In the genomic region with DNA sequence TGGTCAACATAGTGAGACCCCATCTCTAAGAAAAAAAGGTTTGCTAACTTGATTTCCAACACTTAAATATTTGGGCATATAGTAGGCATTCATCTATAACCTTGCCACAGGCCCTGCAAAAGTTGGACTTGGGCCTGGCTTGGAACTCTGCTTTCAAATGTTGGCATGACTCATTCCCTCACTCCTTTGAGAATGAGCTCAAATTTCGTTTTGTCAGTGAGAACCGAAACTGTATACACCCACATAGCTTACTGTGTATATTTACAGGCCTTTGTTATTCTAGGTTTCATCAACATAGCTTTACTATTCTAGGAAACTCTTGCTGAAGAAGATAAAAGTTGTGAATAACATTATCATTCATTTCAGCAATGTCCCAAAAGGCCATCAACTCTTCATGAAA, we compare ENCODE assay signal across 9 cellular contexts.
DNase-seq lines count a peak whose midpoint lies in the region; ATAC-seq, FAIRE-seq and TF ChIP-seq lines count a peak whose summit lies in the region.
"Had no signal": no experiment of that assay in that cellular context is flagged by ENCODE, and none has a peak within 500 bp of the region (broad histone marks: within the 10 kb centered on the region; RNA-seq: fewer than 3 reads in every experiment).

No MANE protein-coding gene starts in this region.

- H3K36me3 Mint-ChIP-seq in glutamatergic neuron (ENCODE audit: unreplicated experiment), result no peaks in the 10 kb centered on the region

- DNase-seq in GM06990 (ENCODE audit: extremely low read depth, insufficient read length), result peak; percentile 63
- peak; percentile 69 for DNase-seq in GM20000 (ENCODE audit: low spot score)
- DNase-seq in GM12878 (ENCODE audit: low read depth, low spot score), result peak; percentile 83
- DNase-seq in transverse colon, result no peak
- no peak for DNase-seq in HEK293T (ENCODE audit: extremely low spot score)
- no peak for DNase-seq in Karpas-422
- no peak for DNase-seq in glutamatergic neuron

- no peak overlapping the region for H3K4me3 Mint-ChIP-seq in glutamatergic neuron (ENCODE audit: unreplicated experiment)

- TF ChIP-seq EP300 in GM12878 (IDR thresholded peaks at IDR 0.05; ENCODE audit: borderline replicate concordance in 1 of 2, control insufficient read depth in 1 of 2, low read depth in 2 of 2, low read length in 2 of 2) (peak; percentile 51 to 81), transverse colon (IDR thresholded peaks at IDR 0.05; ENCODE audit: low read depth) (no peak)

- CTCF ChIA-PET in GM12878 (lab: Yijun Ruan, JAX), result interaction anchor here (0.5 to 2.4 kb wide), 9 partner anchors 10 to 282 kb away, joined by 3 to 11 read pairs (median 4); no protein-coding TSS in a partner anchor
- CTCF ChIA-PET in HEK293T (lab: Yijun Ruan, JAX), result interaction anchor here (0.6 kb wide), 1 partner anchor 28 kb away, joined by 3 read pairs; no protein-coding TSS in a partner anchor

- H3K4me1 ChIP-seq in GM12878 (ENCODE audit: control insufficient read depth, insufficient read depth, low read length) (peaks cover 14% of the 10 kb centered on the region), transverse colon (no peaks in the 10 kb centered on the region), Karpas-422 (ENCODE audit: low read length) (no peaks in the 10 kb centered on the region)

- H3K9me2 ChIP-seq in Karpas-422 (replicated peaks; ENCODE audit: insufficient read depth, low read length), result no peaks in the 10 kb centered on the region

- SMC1A ChIA-PET in GM12878 (lab: Charles Lee; ENCODE audit: uncharacterized antibody, unreplicated experiment), result interaction anchor here (0.7 to 4.8 kb wide), 16 partner anchors 10 to 293 kb away, joined by 3 to 40 read pairs (median 4); a partner anchor contains a TSS

- no peak overlapping the region for H3K9ac ChIP-seq in GM12878 (ENCODE audit: control insufficient read depth, insufficient read depth, low read length)
- H3K9ac ChIP-seq in Karpas-422 (ENCODE audit: low read length), result no peak overlapping the region

- 0 out of 2 replicates have a peak, but pooled peaks have one; percentile 16 for TF ChIP-seq RAD21 in GM12878 (IDR thresholded peaks at IDR 0.05; ENCODE audit: insufficient read depth, low read depth, low read length)

- peak; percentile 98 for FAIRE-seq in GM12878 (lab: Jason Lieb, UNC)

- in situ Hi-C loops in GM12878 (cut with MboI), result no loop called here
- in situ Hi-C loops in transverse colon (cut with MboI; ENCODE audit: low pct_ligation_motif_present in 1 of 4, low pct_unique_long_range_greater_than_20kb in 1 of 4, low sequenced_read_pairs in 3 of 4), result no loop called here

- H3K9me3 ChIP-seq in GM12878 (replicated peaks; ENCODE audit: control insufficient read depth, insufficient read depth, low read length) (no peaks in the 10 kb centered on the region), transverse colon (no peaks in the 10 kb centered on the region), Karpas-422 (ENCODE audit: low read length) (no peaks in the 10 kb centered on the region)
- H3K9me3 ChIP-seq: thoracic aorta had no signal

- intact Hi-C loops in GM12878 (cut with micrococcal nuclease; ENCODE audit: unreplicated experiment) (loop anchor here (1.0 to 5.0 kb wide), 2 partner anchors 90 to 230 kb away; no protein-coding TSS in a partner anchor), transverse colon (cut with DNase I; ENCODE audit: low total_unique reads) (no loop called here)

- H3K9me3 Mint-ChIP-seq in glutamatergic neuron (ENCODE audit: unreplicated experiment), result no peaks in the 10 kb centered on the region

- H3K4me3 ChIP-seq in GM06990 (replicated peaks; ENCODE audit: low read depth, low read length), result no peak overlapping the region
- H3K4me3 ChIP-seq in GM12878, result no peak overlapping the region
- no peak overlapping the region for H3K4me3 ChIP-seq in transverse colon
- H3K4me3 ChIP-seq in Karpas-422 (ENCODE audit: low read length), result no peak overlapping the region
- H3K4me3 ChIP-seq: thoracic aorta had no signal

- H3K27ac ChIP-seq in GM12878 (ENCODE audit: control insufficient read depth, insufficient read depth), result peak overlapping the region; percentile 49
- H3K27ac ChIP-seq in transverse colon, result no peak overlapping the region
- no peak overlapping the region for H3K27ac ChIP-seq in Karpas-422 (ENCODE audit: low read length)
- H3K27ac ChIP-seq: thoracic aorta had no signal

- RAD21 ChIA-PET in GM12878 (lab: Charles Lee; ENCODE audit: unreplicated experiment), result interaction anchor here (0.8 to 3.7 kb wide), 17 partner anchors 9 to 298 kb away, joined by 3 to 23 read pairs (median 3); a partner anchor contains a TSS

- H4K20me1 ChIP-seq in GM12878 (ENCODE audit: control insufficient read depth, insufficient read depth), result no peaks in the 10 kb centered on the region
- no peaks in the 10 kb centered on the region for H4K20me1 ChIP-seq in Karpas-422 (ENCODE audit: insufficient read depth, low read depth, low read length)

- peaks cover 3% of the 10 kb centered on the region for H3K27me3 Mint-ChIP-seq in glutamatergic neuron (ENCODE audit: unreplicated experiment)

- H3K4me1 Mint-ChIP-seq in glutamatergic neuron (ENCODE audit: low read depth, unreplicated experiment), result peaks cover 2% of the 10 kb centered on the region

- BruUV-seq in GM12878 (replicated peaks; lab: Mats Ljungman, UMichigan), result no TSS peak

- H2AFZ ChIP-seq in GM12878 (ENCODE audit: control insufficient read depth, low read depth, low read length), result no peak overlapping the region
- H2AFZ ChIP-seq in Karpas-422 (ENCODE audit: low read length), result no peak overlapping the region

- H3K27ac Mint-ChIP-seq in glutamatergic neuron (ENCODE audit: unreplicated experiment), result no peak overlapping the region

- H3K27me3 ChIP-seq in GM06990 (replicated peaks; ENCODE audit: control insufficient read depth, insufficient read depth, low read length) (no peaks in the 10 kb centered on the region), GM12878 (replicated peaks in 1 of 2; ENCODE audit: control insufficient read depth in 2 of 2, insufficient read depth in 2 of 2, low read length in 1 of 2) (no peaks in the 10 kb centered on the region), transverse colon (no peaks in the 10 kb centered on the region), Karpas-422 (ENCODE audit: low read length) (no peaks in the 10 kb centered on the region)

- WGBS in GM12878 (ENCODE audit: insufficient coverage, insufficient replicate concordance, low lambda C conversion rate, missing lambda C conversion rate), result 0% methylated on average over 2 of the region's 2 CpGs
- 20 to 34% methylated on average over 2 of the region's 2 CpGs for WGBS in transverse colon (ENCODE audit: low coverage in 1 of 2), 2 donors

- ATAC-seq in HG03442 (IDR thresholded peaks at IDR 0.05; ENCODE audit: unreplicated experiment), result peak; percentile 100
- peak; percentile 99 for ATAC-seq in GM12878

- no peaks in the 10 kb centered on the region for H3K79me2 ChIP-seq in GM12878 (ENCODE audit: control insufficient read depth, insufficient read depth, low read length)
- no peaks in the 10 kb centered on the region for H3K79me2 ChIP-seq in Karpas-422 (ENCODE audit: low read length)

- TF ChIP-seq CTCF in GM06990 (IDR thresholded peaks at IDR 0.05; ENCODE audit: insufficient read depth, low read length, poor library complexity, severe bottlenecking), result no peak
- TF ChIP-seq CTCF in GM20000 (IDR thresholded peaks at IDR 0.05; ENCODE audit: extremely low read depth, missing control alignments), result no peak
- TF ChIP-seq CTCF in GM12878 (IDR thresholded peaks at IDR 0.05 in 2 of 3, conservative IDR thresholded peaks at IDR 0.05 in 1 of 3; ENCODE audit: control insufficient read depth in 2 of 3, extremely low read depth in 1 of 3, insufficient read depth in 1 of 3, low read depth in 3 of 3, low read length in 3 of 3), result no peak
- no peak for TF ChIP-seq CTCF in transverse colon (IDR thresholded peaks at IDR 0.05)
- no peak for TF ChIP-seq CTCF in glutamatergic neuron (IDR thresholded peaks at IDR 0.05; ENCODE audit: partially characterized antibody, unreplicated experiment)

- H3K4me2 ChIP-seq in GM12878 (ENCODE audit: control insufficient read depth, insufficient read depth) (peak overlapping the region; percentile 3), Karpas-422 (ENCODE audit: low read depth, low read length, poor library complexity, severe bottlenecking) (no peak overlapping the region)

- TF ChIP-seq POLR2A in GM12878 (IDR thresholded peaks at IDR 0.05; ENCODE audit: low read depth, low read length), result no peak
- TF ChIP-seq POLR2A in transverse colon (IDR thresholded peaks at IDR 0.05), result no peak

- POLR2A ChIA-PET in GM12878 (lab: Charles Lee) (interaction anchor here (0.9 to 1.9 kb wide), 4 partner anchors 8 to 232 kb away, joined by 4 to 8 read pairs (median 4); a partner anchor contains a TSS), HEK293T (lab: Yijun Ruan, JAX) (no interaction called here)

- H3K36me3 ChIP-seq in GM06990 (ENCODE audit: control insufficient read depth, insufficient read depth, low read length) (no peaks in the 10 kb centered on the region), GM12878 (ENCODE audit: control insufficient read depth in 2 of 2, insufficient read depth in 2 of 2, low read length in 1 of 2) (no peaks in the 10 kb centered on the region), transverse colon (no peaks in the 10 kb centered on the region), Karpas-422 (ENCODE audit: insufficient read depth, low read length) (no peaks in the 10 kb centered on the region)
- H3K36me3 ChIP-seq: thoracic aorta had no signal

TF ChIP-seq in GM12878, 131 proteins besides CTCF, POLR2A, EP300 and RAD21 (continues in another document):
- TF ChIP-seq MYC (IDR thresholded peaks at IDR 0.05; ENCODE audit: insufficient read depth, insufficient read length, insufficient replicate concordance, low read length, severe bottlenecking) (no peak), CHD2 (IDR thresholded peaks at IDR 0.05; ENCODE audit: borderline replicate concordance, low read depth, low read length) (peak; percentile 24; the same call in 1 of the 2 replicates), FOXM1 (IDR thresholded peaks at IDR 0.05; ENCODE audit: low read depth, low read length) (peak; percentile 51; the same call in 1 of the 2 replicates), KAT2A (conservative IDR thresholded peaks at IDR 0.05; ENCODE audit: control insufficient read depth, low read depth, low read length) (no peak), DPF2 (IDR thresholded peaks at IDR 0.05) (peak; percentile 93), HDAC6 (IDR thresholded peaks at IDR 0.05; ENCODE audit: unreplicated experiment) (no peak)

TF ChIP-seq in HEK293T, 16 proteins besides CTCF, POLR2A, EP300 and RAD21 (continues in another document):
- no peak for TF ChIP-seq TARDBP (IDR thresholded peaks at IDR 0.05)
- TF ChIP-seq FOXA1 (IDR thresholded peaks at IDR 0.05), result no peak
- TF ChIP-seq HDGF (IDR thresholded peaks at IDR 0.05; ENCODE audit: borderline replicate concordance), result no peak
- TF ChIP-seq LEF1 (IDR thresholded peaks at IDR 0.05; ENCODE audit: borderline replicate concordance), result no peak
- TF ChIP-seq SUZ12 (IDR thresholded peaks at IDR 0.05), result no peak
- no peak for TF ChIP-seq SP1 (IDR thresholded peaks at IDR 0.05)
- no peak for TF ChIP-seq FOXM1 (IDR thresholded peaks at IDR 0.05; ENCODE audit: borderline replicate concordance)
- no peak for TF ChIP-seq ELF4 (IDR thresholded peaks at IDR 0.05)

Comparison
In these comparisons a context has a peak if more than half of its experiments do, and no peak if none do; other contexts are left out.
1. DNase-seq: peak in GM06990 (single experiment), GM20000 (single experiment) and GM12878 (single experiment); none in transverse colon (single experiment), HEK293T (single experiment), Karpas-422 (single experiment) and glutamatergic neuron (single experiment).